ENCODE assay signal across 1 cellular context in the genomic region with DNA sequence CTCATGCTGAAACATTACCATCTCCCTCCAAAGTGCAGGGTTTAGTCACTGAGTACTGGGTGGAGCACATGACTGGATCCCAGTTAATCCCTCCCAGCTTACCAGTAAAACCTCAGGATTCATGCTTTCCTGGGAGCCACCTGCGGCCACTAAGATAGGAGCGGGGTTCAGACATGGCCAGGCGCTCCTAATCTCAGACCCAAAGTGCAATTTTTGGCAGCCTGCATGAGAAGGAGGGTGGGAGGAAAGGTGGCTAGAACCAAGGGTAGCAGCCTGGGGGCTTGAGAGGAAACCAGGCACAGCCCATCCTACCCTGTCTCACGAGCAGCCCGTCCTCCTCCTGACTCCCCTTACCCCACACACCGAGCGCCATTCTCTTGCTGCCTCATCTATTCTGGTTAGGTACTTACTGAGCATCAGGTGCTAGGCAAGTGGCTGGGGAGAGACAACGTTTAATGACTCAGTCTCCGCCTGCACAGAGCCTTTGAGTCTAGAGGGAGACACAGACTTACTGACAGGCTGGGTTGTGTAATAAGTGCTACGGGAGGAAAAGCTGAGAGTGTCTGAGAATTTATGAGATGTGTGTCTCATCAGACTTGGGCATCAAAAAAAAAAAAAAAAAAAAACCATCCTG.
TF ChIP-seq lines count a peak whose summit lies in the region.

No MANE protein-coding gene starts in this region.

TF ChIP-seq in K562, 482 proteins besides CTCF, POLR2A, EP300 and RAD21 (continued from another document):
- TF ChIP-seq, protein P1, sequence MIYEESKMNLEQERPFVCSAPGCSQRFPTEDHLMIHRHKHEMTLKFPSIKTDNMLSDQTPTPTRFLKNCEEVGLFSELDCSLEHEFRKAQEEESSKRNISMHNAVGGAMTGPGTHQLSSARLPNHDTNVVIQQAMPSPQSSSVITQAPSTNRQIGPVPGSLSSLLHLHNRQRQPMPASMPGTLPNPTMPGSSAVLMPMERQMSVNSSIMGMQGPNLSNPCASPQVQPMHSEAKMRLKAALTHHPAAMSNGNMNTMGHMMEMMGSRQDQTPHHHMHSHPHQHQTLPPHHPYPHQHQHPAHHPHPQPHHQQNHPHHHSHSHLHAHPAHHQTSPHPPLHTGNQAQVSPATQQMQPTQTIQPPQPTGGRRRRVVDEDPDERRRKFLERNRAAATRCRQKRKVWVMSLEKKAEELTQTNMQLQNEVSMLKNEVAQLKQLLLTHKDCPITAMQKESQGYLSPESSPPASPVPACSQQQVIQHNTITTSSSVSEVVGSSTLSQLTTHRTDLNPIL (CRISPR knock-in tag; IDR thresholded peaks at IDR 0.05) = no peak
- TF ChIP-seq POLR2AphosphoS5 (IDR thresholded peaks at IDR 0.05; ENCODE audit: control insufficient read depth, insufficient read depth, low read depth, low read length) = no peak
- no peak for TF ChIP-seq CEBPG (CRISPR knock-in tag; IDR thresholded peaks at IDR 0.05)
- peak in 1 of 2 experiments; percentile 56; a peak in 2 of 4 replicates for TF ChIP-seq CEBPG (tag; conservative IDR thresholded peaks at IDR 0.05 in 1 of 2, IDR thresholded peaks at IDR 0.05 in 1 of 2)
- no peak for TF ChIP-seq ZNF76 (CRISPR knock-in tag; IDR thresholded peaks at IDR 0.05; ENCODE audit: borderline replicate concordance)
- TF ChIP-seq NR2C2 (CRISPR knock-in tag; IDR thresholded peaks at IDR 0.05) = no peak
- 0 out of 2 replicates have a peak, but pooled peaks have one; percentile 13 for TF ChIP-seq NR2C2 (tag; IDR thresholded peaks at IDR 0.05)
- TF ChIP-seq, protein P2, sequence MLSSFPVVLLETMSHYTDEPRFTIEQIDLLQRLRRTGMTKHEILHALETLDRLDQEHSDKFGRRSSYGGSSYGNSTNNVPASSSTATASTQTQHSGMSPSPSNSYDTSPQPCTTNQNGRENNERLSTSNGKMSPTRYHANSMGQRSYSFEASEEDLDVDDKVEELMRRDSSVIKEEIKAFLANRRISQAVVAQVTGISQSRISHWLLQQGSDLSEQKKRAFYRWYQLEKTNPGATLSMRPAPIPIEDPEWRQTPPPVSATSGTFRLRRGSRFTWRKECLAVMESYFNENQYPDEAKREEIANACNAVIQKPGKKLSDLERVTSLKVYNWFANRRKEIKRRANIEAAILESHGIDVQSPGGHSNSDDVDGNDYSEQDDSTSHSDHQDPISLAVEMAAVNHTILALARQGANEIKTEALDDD (IDR thresholded peaks at IDR 0.05) = 0 out of 2 replicates have a peak, but pooled peaks have one; percentile 26
- TF ChIP-seq FOSL1 (tag; conservative IDR thresholded peaks at IDR 0.05) = peak; percentile 56
